ENCODE assay signal across 2 cellular contexts in genomic region chr20:35246723-35247122, GRCh38.
TF ChIP-seq lines count a peak whose summit lies in the region.

No MANE protein-coding gene starts in this region.

TF ChIP-seq in GM12891, 5 proteins besides CTCF, POLR2A, EP300 and RAD21 (continued from another document):
- no peak for TF ChIP-seq TAF1 (IDR thresholded peaks at IDR 0.05; ENCODE audit: low read depth, low read length)
- no peak for TF ChIP-seq POU2F2 (IDR thresholded peaks at IDR 0.05; ENCODE audit: low read depth, low read length)
- no peak for TF ChIP-seq SPI1 (IDR thresholded peaks at IDR 0.05; ENCODE audit: low read depth, low read length)

TF ChIP-seq in IMR-90, 13 proteins besides CTCF, POLR2A, EP300 and RAD21 (continued from another document):
- TF ChIP-seq, protein P1, sequence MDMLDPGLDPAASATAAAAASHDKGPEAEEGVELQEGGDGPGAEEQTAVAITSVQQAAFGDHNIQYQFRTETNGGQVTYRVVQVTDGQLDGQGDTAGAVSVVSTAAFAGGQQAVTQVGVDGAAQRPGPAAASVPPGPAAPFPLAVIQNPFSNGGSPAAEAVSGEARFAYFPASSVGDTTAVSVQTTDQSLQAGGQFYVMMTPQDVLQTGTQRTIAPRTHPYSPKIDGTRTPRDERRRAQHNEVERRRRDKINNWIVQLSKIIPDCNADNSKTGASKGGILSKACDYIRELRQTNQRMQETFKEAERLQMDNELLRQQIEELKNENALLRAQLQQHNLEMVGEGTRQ (IDR thresholded peaks at IDR 0.05; ENCODE audit: low read depth, low read length), result no peak
- TF ChIP-seq FOS (IDR thresholded peaks at IDR 0.05; ENCODE audit: low read depth, low read length) (no peak), MXI1 (IDR thresholded peaks at IDR 0.05; ENCODE audit: borderline replicate concordance, low read depth, low read length) (no peak), CEBPB (IDR thresholded peaks at IDR 0.05; ENCODE audit: low read depth, low read length) (no peak), RFX5 (IDR thresholded peaks at IDR 0.05; ENCODE audit: low read depth, low read length) (no peak), BHLHE40 (IDR thresholded peaks at IDR 0.05; ENCODE audit: low read depth, low read length) (no peak), SMC3 (IDR thresholded peaks at IDR 0.05; ENCODE audit: low read depth, low read length) (no peak), RCOR1 (IDR thresholded peaks at IDR 0.05; ENCODE audit: insufficient replicate concordance, low read length) (no peak), ELK1 (IDR thresholded peaks at IDR 0.05; ENCODE audit: borderline replicate concordance, low read depth, low read length) (no peak), CHD1 (IDR thresholded peaks at IDR 0.05; ENCODE audit: low read depth, low read length) (no peak), MAFK (IDR thresholded peaks at IDR 0.05; ENCODE audit: low read depth, low read length) (no peak)
TF ChIP-seq in IMR-90: peak in this region for 0.
